Comparison of ENCODE assay signal across 23 cellular contexts in the genomic region with DNA sequence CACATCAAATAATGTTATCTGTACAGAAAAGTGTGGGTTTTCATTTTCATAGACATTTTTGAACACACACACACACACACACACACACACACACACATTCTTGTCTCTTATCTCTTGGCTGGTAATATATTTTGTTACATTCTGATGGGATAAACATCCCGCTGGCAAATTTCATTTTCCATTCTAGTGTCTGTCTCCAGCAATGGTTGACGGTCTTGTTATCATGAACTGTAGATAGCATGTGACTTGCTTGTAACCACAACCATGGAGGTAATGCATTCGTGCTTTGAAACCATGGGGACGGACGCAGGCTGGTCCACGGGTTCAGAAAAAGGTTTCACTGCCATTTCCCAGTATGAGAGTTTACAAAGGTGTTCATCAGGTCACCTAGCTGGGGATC.
DNase-seq lines count a peak whose midpoint lies in the region; ATAC-seq and TF ChIP-seq lines count a peak whose summit lies in the region.
"Had no signal": no experiment of that assay in that cellular context is flagged by ENCODE, and none has a peak within 500 bp of the region (broad histone marks: within the 10 kb centered on the region; RNA-seq: fewer than 3 reads in every experiment).

No MANE protein-coding gene starts in this region.

- dilution Hi-C loops in IMR-90 (cut with HindIII; ENCODE audit: low sequenced_read_pairs, unreplicated experiment): no loop called here

- no peak overlapping the region for H3K4me3 ChIP-seq in IMR-90 (ENCODE audit: insufficient read depth, low read depth, low read length)
- no peak overlapping the region for H3K4me3 ChIP-seq in mesenchymal stem cell (ENCODE audit: insufficient read depth in 1 of 2, low read depth in 1 of 2, low read length in 2 of 2)
- H3K4me3 ChIP-seq in gastrocnemius medialis: no peak overlapping the region
- H3K4me3 ChIP-seq in smooth muscle cell: no peak overlapping the region
- H3K4me3 ChIP-seq: BLaER1 treated with 17β-estradiol and CSF1 and Interleukin-3, amounts not matched to agents 10 nM and 100 nM; GM12878; HAP-1; K562; MG63; SJSA1 had no signal

- H3K36me3 ChIP-seq in IMR-90 (ENCODE audit: control insufficient read depth, insufficient read depth, low read length) (no peaks in the 10 kb centered on the region), mesenchymal stem cell (ENCODE audit: control insufficient read depth in 1 of 2, insufficient read depth in 2 of 2, low read depth in 1 of 2, low read length in 2 of 2) (no peaks in the 10 kb centered on the region), gastrocnemius medialis (no peaks in the 10 kb centered on the region), smooth muscle cell (ENCODE audit: low read depth) (no peaks in the 10 kb centered on the region)
- H3K36me3 ChIP-seq: BLaER1 treated with 17β-estradiol and CSF1 and Interleukin-3, amounts not matched to agents 10 nM and 100 nM; HAP-1; MG63; SJSA1 had no signal

- H3K9me1 ChIP-seq in IMR-90 (ENCODE audit: insufficient read depth, low read length): peaks cover 2% of the 10 kb centered on the region; the same call in 1 of the 2 replicates

- H2AK5ac ChIP-seq in IMR-90 (ENCODE audit: low read depth, low read length) (no peak overlapping the region), mesenchymal stem cell (ENCODE audit: low read length, severe bottlenecking) (peak overlapping the region; percentile 35)

- TF ChIP-seq POLR2A in IMR-90 (IDR thresholded peaks at IDR 0.05; ENCODE audit: low read depth, low read length): no peak
- no peak for TF ChIP-seq POLR2A in gastrocnemius medialis (IDR thresholded peaks at IDR 0.05)

- no peak overlapping the region for H3K4ac ChIP-seq in IMR-90 (ENCODE audit: low read depth, low read length)
- no peak overlapping the region for H3K4ac ChIP-seq in mesenchymal stem cell (ENCODE audit: low read depth in 1 of 2, low read length in 2 of 2)

- H3K27ac ChIP-seq in IMR-90 (ENCODE audit: insufficient read depth, low read length): no peak overlapping the region
- H3K27ac ChIP-seq in mesenchymal stem cell (ENCODE audit: low read length, poor library complexity, severe bottlenecking): no peak overlapping the region
- no peak overlapping the region for H3K27ac ChIP-seq in gastrocnemius medialis
- no peak overlapping the region for H3K27ac ChIP-seq in smooth muscle cell (ENCODE audit: low read depth)
- H3K27ac ChIP-seq: BLaER1 treated with 17β-estradiol and CSF1 and Interleukin-3, amounts not matched to agents 10 nM and 100 nM; SJSA1 had no signal

- no peak overlapping the region for H4K8ac ChIP-seq in IMR-90 (ENCODE audit: low read depth in 2 of 2, low read length in 2 of 2)
- peak overlapping the region; percentile 36 for H4K8ac ChIP-seq in mesenchymal stem cell (ENCODE audit: low read length)

- TF ChIP-seq RAD21 in IMR-90 (IDR thresholded peaks at IDR 0.05; ENCODE audit: low read length): no peak

- H3K14ac ChIP-seq in IMR-90 (replicated peaks; ENCODE audit: low read depth, low read length) (no peak overlapping the region), mesenchymal stem cell (ENCODE audit: low read length in 2 of 2) (no peak overlapping the region)

- H4K20me1 ChIP-seq in IMR-90 (ENCODE audit: insufficient read depth, low read length) (no peaks in the 10 kb centered on the region), smooth muscle cell (ENCODE audit: low read depth) (no peaks in the 10 kb centered on the region)
- H4K20me1 ChIP-seq: BLaER1 treated with 17β-estradiol and CSF1 and Interleukin-3, amounts not matched to agents 10 nM and 100 nM had no signal

- intact Hi-C loops in IMR-90 (cut with micrococcal nuclease) (no loop called here), gastrocnemius medialis (cut with DNase I; ENCODE audit: low total_unique reads) (no loop called here), sciatic nerve (cut with DNase I) (no loop called here)

- ATAC-seq in IMR-90 (ENCODE audit: low read depth) (no peak), gastrocnemius medialis (no peak), sciatic nerve (no peak)
- ATAC-seq: CD8-positive, alpha-beta T cell; GM12878; K562 had no signal

- H3K9me3 ChIP-seq in IMR-90 (ENCODE audit: control insufficient read depth, insufficient read depth, low read length) (no peaks in the 10 kb centered on the region), mesenchymal stem cell (ENCODE audit: control insufficient read depth, low read length) (no peaks in the 10 kb centered on the region), gastrocnemius medialis (no peaks in the 10 kb centered on the region), smooth muscle cell (replicated peaks; ENCODE audit: low read depth) (no peaks in the 10 kb centered on the region)
- H3K9me3 ChIP-seq: BLaER1 treated with 17β-estradiol and CSF1 and Interleukin-3, amounts not matched to agents 10 nM and 100 nM; HAP-1; MG63; SJSA1 had no signal

- DNase-seq in IMR-90: no peak
- DNase-seq in OCI-M1 (lab: John Stamatoyannopoulos, UW): peak; percentile 55
- peak; percentile 20 for DNase-seq in astrocyte of the hippocampus (ENCODE audit: low read depth, low spot score)
- peak; percentile 28 for DNase-seq in mesenchymal stem cell
- DNase-seq in gastrocnemius medialis: no peak
- no peak for DNase-seq in smooth muscle cell (lab: John Stamatoyannopoulos, UW; ENCODE audit: unreplicated experiment)
- DNase-seq in sciatic nerve (ENCODE audit: low spot score): no peak
- DNase-seq in NCI-H82 (lab: John Stamatoyannopoulos, UW): no peak
- DNase-seq: ACHN; CD8-positive, alpha-beta T cell; DND-41; MG63; NCI-H1417; NCI-H1694 treated with DMSO at 0.1 percent for 48 hours; NCI-H2081 treated with DMSO at 0.1 percent for 48 hours; NCI-H2171 treated with DMSO at 0.1 percent for 48 hours; NCI-H446; NCI-H526 had no signal

- H3K4me1 ChIP-seq in IMR-90 (ENCODE audit: control insufficient read depth, insufficient read depth, low read length) (no peaks in the 10 kb centered on the region), mesenchymal stem cell (ENCODE audit: control insufficient read depth, insufficient read depth, low read depth, low read length) (peaks cover 2% of the 10 kb centered on the region), gastrocnemius medialis (no peaks in the 10 kb centered on the region), smooth muscle cell (ENCODE audit: low read depth) (peaks cover 8% of the 10 kb centered on the region)
- H3K4me1 ChIP-seq: BLaER1 treated with 17β-estradiol and CSF1 and Interleukin-3, amounts not matched to agents 10 nM and 100 nM had no signal

- CTCF ChIA-PET in IMR-90 (lab: Yijun Ruan, JAX): no interaction called here

- no peaks in the 10 kb centered on the region for H3F3A ChIP-seq in smooth muscle cell (ENCODE audit: low read depth)

- H3K79me1 ChIP-seq in IMR-90 (ENCODE audit: low read depth in 1 of 2, low read length in 2 of 2): no peaks in the 10 kb centered on the region
- no peaks in the 10 kb centered on the region for H3K79me1 ChIP-seq in mesenchymal stem cell (replicated peaks; ENCODE audit: low read length, poor library complexity, severe bottlenecking)

- H3K23ac ChIP-seq in IMR-90 (ENCODE audit: low read depth, low read length) (no peak overlapping the region), mesenchymal stem cell (ENCODE audit: low read length in 2 of 2) (no peak overlapping the region)

- WGBS in IMR-90 (ENCODE audit: extremely low coverage in 2 of 2, insufficient read length in 1 of 2), 2 experiments: 28% methylated on average over 3 of the region's 6 CpGs; no CpG with 5 or more reads in 1 of the 2 experiments
- 91% methylated on average over 6 of the region's 6 CpGs for WGBS in mesenchymal stem cell
- WGBS in smooth muscle cell (ENCODE audit: low lambda C conversion rate): 80% methylated on average over 6 of the region's 6 CpGs

- H3K9ac ChIP-seq in IMR-90 (ENCODE audit: low read depth, low read length) (no peak overlapping the region), mesenchymal stem cell (ENCODE audit: low read length) (no peak overlapping the region), smooth muscle cell (ENCODE audit: low read depth) (no peak overlapping the region)
- H3K9ac ChIP-seq: BLaER1 treated with 17β-estradiol and CSF1 and Interleukin-3, amounts not matched to agents 10 nM and 100 nM had no signal

- H4K5ac ChIP-seq in IMR-90 (ENCODE audit: low read depth, low read length): no peak overlapping the region

- H2BK5ac ChIP-seq in IMR-90 (ENCODE audit: low read depth, low read length, poor library complexity, severe bottlenecking) (no peak overlapping the region), mesenchymal stem cell (ENCODE audit: low read depth, low read length, poor library complexity, severe bottlenecking) (no peak overlapping the region)

- POLR2A ChIA-PET in IMR-90 (lab: Charles Lee; ENCODE audit: unreplicated experiment): no interaction called here

- TF ChIP-seq CTCF in IMR-90 (conservative IDR thresholded peaks at IDR 0.05; ENCODE audit: low read depth, low read length): no peak
- no peak for TF ChIP-seq CTCF in gastrocnemius medialis (IDR thresholded peaks at IDR 0.05 in 4 of 5, conservative IDR thresholded peaks at IDR 0.05 in 1 of 5)
- TF ChIP-seq CTCF in smooth muscle cell (IDR thresholded peaks at IDR 0.05; ENCODE audit: borderline replicate concordance, insufficient read depth, poor library complexity, severe bottlenecking): no peak

- in situ Hi-C loops in IMR-90 (cut with MboI; ENCODE audit: low sequenced_read_pairs): loop anchor here (25.0 kb wide), 1 partner anchor 555 kb away; no protein-coding TSS in a partner anchor
- in situ Hi-C loops in gastrocnemius medialis (cut with MboI; ENCODE audit: low sequenced_read_pairs in 4 of 4): no loop called here

- BruUV-seq in IMR-90 (replicated peaks; lab: Mats Ljungman, UMichigan): no TSS peak

- H3K27me3 ChIP-seq in IMR-90 (ENCODE audit: control insufficient read depth, insufficient read depth, low read length): no peaks in the 10 kb centered on the region
- no peaks in the 10 kb centered on the region for H3K27me3 ChIP-seq in mesenchymal stem cell (ENCODE audit: control insufficient read depth in 1 of 2, insufficient read depth in 1 of 2, low read length in 2 of 2)
- H3K27me3 ChIP-seq in gastrocnemius medialis: no peaks in the 10 kb centered on the region
- H3K27me3 ChIP-seq in smooth muscle cell (ENCODE audit: low read depth): no peaks in the 10 kb centered on the region
- H3K27me3 ChIP-seq: BLaER1 treated with 17β-estradiol and CSF1 and Interleukin-3, amounts not matched to agents 10 nM and 100 nM; MG63; SJSA1 had no signal

- H2BK20ac ChIP-seq in IMR-90 (ENCODE audit: low read depth, low read length): no peak overlapping the region

- no peak overlapping the region for H3K56ac ChIP-seq in IMR-90 (ENCODE audit: extremely low read depth, insufficient read depth, low read length)

- no peak overlapping the region for H3K18ac ChIP-seq in IMR-90 (ENCODE audit: low read depth, low read length)
- H3K18ac ChIP-seq in mesenchymal stem cell (ENCODE audit: low read depth in 1 of 2, low read length in 2 of 2): peak overlapping the region in 1 of 2 experiments; percentile 8

- H2AK9ac ChIP-seq in IMR-90 (replicated peaks; ENCODE audit: low read depth, low read length, poor library complexity): no peak overlapping the region

- H2AFZ ChIP-seq in IMR-90 (replicated peaks; ENCODE audit: low read length, poor library complexity) (peak overlapping the region; percentile 5), mesenchymal stem cell (ENCODE audit: low read depth, low read length) (no peak overlapping the region), smooth muscle cell (ENCODE audit: low read depth) (no peak overlapping the region)

- no peak overlapping the region for H3K4me2 ChIP-seq in IMR-90 (ENCODE audit: low read depth, low read length)
- no peak overlapping the region for H3K4me2 ChIP-seq in mesenchymal stem cell (ENCODE audit: low read length, poor library complexity, severe bottlenecking)
- H3K4me2 ChIP-seq in smooth muscle cell: no peak overlapping the region
- H3K4me2 ChIP-seq: BLaER1 treated with 17β-estradiol and CSF1 and Interleukin-3, amounts not matched to agents 10 nM and 100 nM had no signal

- H2BK15ac ChIP-seq in IMR-90 (ENCODE audit: low read depth, low read length) (no peak overlapping the region), mesenchymal stem cell (ENCODE audit: low read depth, poor library complexity, severe bottlenecking) (no peak overlapping the region)

- peak overlapping the region in 1 of 2 experiments; percentile 39 for H2BK12ac ChIP-seq in mesenchymal stem cell (ENCODE audit: low read length in 2 of 2)

- H3K79me2 ChIP-seq in smooth muscle cell (ENCODE audit: low read depth): no peaks in the 10 kb centered on the region

- H4K91ac ChIP-seq in IMR-90 (ENCODE audit: insufficient read depth, low read depth, low read length): no peak overlapping the region
- no peak overlapping the region for H4K91ac ChIP-seq in mesenchymal stem cell (ENCODE audit: low read length)

- H2BK120ac ChIP-seq in IMR-90 (ENCODE audit: low read depth, low read length) (no peak overlapping the region), mesenchymal stem cell (ENCODE audit: low read depth, low read length) (no peak overlapping the region)

Comparison
In these comparisons a context has a peak if more than half of its experiments do, and no peak if none do; other contexts are left out.
1. DNase-seq: peak in OCI-M1 (single experiment), astrocyte of the hippocampus (single experiment) and mesenchymal stem cell (single experiment); none in IMR-90 (single experiment), gastrocnemius medialis (0 of 2), smooth muscle cell (single experiment), sciatic nerve (single experiment) and NCI-H82 (single experiment).